Comparison of ENCODE assay signal across 11 cellular contexts in the genomic region with DNA sequence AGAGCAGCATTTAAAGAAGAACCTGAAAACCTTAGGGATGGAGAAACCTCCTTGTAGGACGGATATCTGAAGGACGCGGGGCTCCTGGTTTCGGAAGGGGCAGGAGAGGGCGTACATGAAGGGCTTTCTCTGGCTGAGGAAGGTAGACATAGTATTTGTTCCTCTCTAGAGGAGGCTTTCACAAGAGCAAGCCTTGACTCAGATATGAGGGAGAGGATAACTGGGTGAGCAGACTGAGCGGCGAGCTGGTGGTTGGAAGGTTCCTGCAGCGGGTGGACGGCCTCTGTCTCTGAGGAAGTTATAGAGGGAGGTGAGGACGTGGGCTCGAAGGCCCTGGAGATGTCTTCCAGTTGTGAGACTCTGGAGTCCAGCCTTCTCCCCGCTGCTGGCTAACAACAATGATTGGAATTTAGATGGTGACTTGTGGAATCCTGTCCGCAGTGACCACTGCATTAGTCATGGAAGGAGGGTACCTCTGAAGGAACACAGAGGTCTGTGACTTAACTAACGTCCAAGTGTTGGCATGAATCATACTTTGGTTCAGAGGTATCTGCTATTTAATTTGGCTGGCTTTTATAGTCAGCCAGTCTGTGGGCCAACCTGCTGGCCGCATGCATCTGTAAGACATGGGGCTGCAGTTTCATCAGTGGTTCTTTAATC.
DNase-seq lines count a peak whose midpoint lies in the region; ATAC-seq, FAIRE-seq and TF ChIP-seq lines count a peak whose summit lies in the region.
"Had no signal": no experiment of that assay in that cellular context is flagged by ENCODE, and none has a peak within 500 bp of the region (broad histone marks: within the 10 kb centered on the region; RNA-seq: fewer than 3 reads in every experiment).

No MANE protein-coding gene starts in this region.

- peak overlapping the region; percentile 22 for H2BK5ac ChIP-seq in trophoblast cell (ENCODE audit: low read depth, low read length, poor library complexity)

- H3K9me3 Mint-ChIP-seq in activated T-cell treated with anti-CD3 and anti-CD28 coated beads, Interleukin-2, amount 50 U/mL, for 4 hours: no peaks in the 10 kb centered on the region
- H3K9me3 Mint-ChIP-seq: naive B cell had no signal

- H3K27me3 Mint-ChIP-seq in activated T-cell treated with anti-CD3 and anti-CD28 coated beads, Interleukin-2, amount 50 U/mL, for 4 hours (ENCODE audit: low read depth): peaks cover 13% of the 10 kb centered on the region

- H3K4me3 ChIP-seq in Panc1 (ENCODE audit: low read depth in 2 of 2, low read length in 2 of 2): peak overlapping the region; percentile 1 to 19; a peak in 2 of 4 replicates
- no peak overlapping the region for H3K4me3 ChIP-seq in endothelial cell of umbilical vein (replicated peaks in 1 of 3; ENCODE audit: insufficient read depth in 1 of 3, low read depth in 1 of 3, low read length in 3 of 3)
- no peak overlapping the region for H3K4me3 ChIP-seq in trophoblast cell (ENCODE audit: low read depth, low read length)

- H3K79me2 ChIP-seq in endothelial cell of umbilical vein (ENCODE audit: control insufficient read depth, insufficient read depth, low read length) (peaks cover 56% of the 10 kb centered on the region), trophoblast cell (ENCODE audit: control insufficient read depth, insufficient read depth, low read length, poor library complexity) (no peaks in the 10 kb centered on the region)

- no peak overlapping the region for H3K4ac ChIP-seq in trophoblast cell (ENCODE audit: low read depth, low read length)

- in situ Hi-C loops in Panc1 (cut with HindIII; ENCODE audit: low pct_unique_long_range_greater_than_20kb, low sequenced_read_pairs): no loop called here

- H3K4me2 ChIP-seq in endothelial cell of umbilical vein (ENCODE audit: insufficient read depth, low read length) (peak overlapping the region; percentile 46), trophoblast cell (ENCODE audit: low read length) (no peak overlapping the region)

- H3K4me1 Mint-ChIP-seq in activated T-cell treated with anti-CD3 and anti-CD28 coated beads, Interleukin-2, amount 50 U/mL, for 4 hours (ENCODE audit: low read depth): no peaks in the 10 kb centered on the region
- H3K4me1 Mint-ChIP-seq: naive B cell had no signal

- H2BK12ac ChIP-seq in trophoblast cell (ENCODE audit: low read length): peak overlapping the region; percentile 69

- BruUV-seq in Panc1 (replicated peaks; lab: Mats Ljungman, UMichigan) (no TSS peak), endothelial cell of umbilical vein (replicated peaks; lab: Mats Ljungman, UMichigan) (TSS peak; percentile 93)

- no peak overlapping the region for H4K12ac ChIP-seq in trophoblast cell (ENCODE audit: low read depth, low read length)

- peak overlapping the region; percentile 26 for H4K8ac ChIP-seq in trophoblast cell (ENCODE audit: low read depth, low read length)

- H3K4me1 ChIP-seq in Panc1 (ENCODE audit: control insufficient read depth, insufficient read depth, low read length) (peaks cover 92% of the 10 kb centered on the region), endothelial cell of umbilical vein (ENCODE audit: control insufficient read depth, extremely low read depth, insufficient read depth, low read length) (peaks cover 39% of the 10 kb centered on the region), trophoblast cell (ENCODE audit: control insufficient read depth in 1 of 2, insufficient read depth in 2 of 2, low read length in 2 of 2) (peaks cover 23 to 25% of the 10 kb centered on the region in 2 experiments)

- H4K20me1 ChIP-seq in endothelial cell of umbilical vein (replicated peaks; ENCODE audit: control insufficient read depth, extremely low read depth, insufficient read depth, low read length): no peaks in the 10 kb centered on the region

- H3K27me3 ChIP-seq in Panc1 (ENCODE audit: control insufficient read depth, insufficient read depth, low read length) (no peaks in the 10 kb centered on the region), endothelial cell of umbilical vein (ENCODE audit: control insufficient read depth in 2 of 2, insufficient read depth in 2 of 2, low read length in 2 of 2) (no peaks in the 10 kb centered on the region), trophoblast cell (ENCODE audit: insufficient read depth, low read length) (no peaks in the 10 kb centered on the region)

- CTCF ChIA-PET in Panc1 (lab: Charles Lee): no interaction called here
- CTCF ChIA-PET in endothelial cell of umbilical vein (lab: Charles Lee): interaction anchor here (0.9 to 2.9 kb wide), 18 partner anchors 10 to 86 kb away, joined by 3 to 14 read pairs (median 4); a partner anchor contains a TSS

- H3K27ac ChIP-seq in Panc1 (ENCODE audit: low read length): peak overlapping the region; percentile 98
- peak overlapping the region; percentile 86 for H3K27ac ChIP-seq in endothelial cell of umbilical vein (ENCODE audit: insufficient read depth, low read depth, low read length)
- peak overlapping the region; percentile 58 for H3K27ac ChIP-seq in trophoblast cell (ENCODE audit: low read depth, low read length)

- peak; percentile 56 for DNase-seq in ELF-1 (ENCODE audit: low read depth, low spot score)
- peak; percentile 98 for DNase-seq in Panc1 (ENCODE audit: low read depth, low spot score)
- peak; percentile 93 for DNase-seq in endothelial cell of umbilical vein (ENCODE audit: low read depth, low spot score)
- peak; percentile 88 to 95 for DNase-seq in trophoblast cell
- no peak for DNase-seq in activated T-cell treated with anti-CD3 and anti-CD28 coated beads, Interleukin-2, amount 50 U/mL, for 4 hours
- DNase-seq: naive B cell, NCI-H2107, T-helper 1 cell had no signal

- H3K9me1 ChIP-seq in endothelial cell of umbilical vein (replicated peaks; ENCODE audit: control insufficient read depth, extremely low read depth, insufficient read depth, low read length): no peaks in the 10 kb centered on the region

- no peak overlapping the region for H3K4me3 Mint-ChIP-seq in activated T-cell treated with anti-CD3 and anti-CD28 coated beads, Interleukin-2, amount 50 U/mL, for 4 hours
- H3K4me3 Mint-ChIP-seq: naive B cell had no signal

- peak overlapping the region; percentile 53 for H2BK120ac ChIP-seq in trophoblast cell (ENCODE audit: insufficient read depth, low read length, poor library complexity)

- peaks cover 16% of the 10 kb centered on the region for H3K79me1 ChIP-seq in trophoblast cell (ENCODE audit: low read length)

- peak; percentile 76 for TF ChIP-seq POLR2A in endothelial cell of umbilical vein (IDR thresholded peaks at IDR 0.05; ENCODE audit: low read depth, low read length)

- dilution Hi-C loops in endothelial cell of umbilical vein (cut with MboI; ENCODE audit: extremely low pct_ligation_motif_present, low sequenced_read_pairs): no loop called here

- H3K18ac ChIP-seq in trophoblast cell (ENCODE audit: low read length): peak overlapping the region; percentile 64

- FAIRE-seq in endothelial cell of umbilical vein (lab: Jason Lieb, UNC): peak; percentile 95

- TF ChIP-seq CTCF in Panc1 (IDR thresholded peaks at IDR 0.05) (no peak; the same call in 1 of the 2 replicates), endothelial cell of umbilical vein (IDR thresholded peaks at IDR 0.05; ENCODE audit: extremely low read depth in 1 of 2, insufficient read depth in 1 of 2, low read depth in 1 of 2, low read length in 2 of 2) (peak in 1 of 2 donors; percentile 33)

- no peak overlapping the region for H3K23ac ChIP-seq in trophoblast cell (ENCODE audit: low read length)

- peak overlapping the region; percentile 55 for H2AK5ac ChIP-seq in trophoblast cell (ENCODE audit: low read length)

- no peaks in the 10 kb centered on the region for H3K36me3 Mint-ChIP-seq in activated T-cell treated with anti-CD3 and anti-CD28 coated beads, Interleukin-2, amount 50 U/mL, for 4 hours (ENCODE audit: insufficient read depth)
- H3K36me3 Mint-ChIP-seq: naive B cell had no signal

- H3K9me3 ChIP-seq in Panc1 (ENCODE audit: control insufficient read depth, insufficient read depth, low read depth, low read length) (no peaks in the 10 kb centered on the region), endothelial cell of umbilical vein (replicated peaks; ENCODE audit: control insufficient read depth, insufficient read depth, low read length) (no peaks in the 10 kb centered on the region), trophoblast cell (ENCODE audit: insufficient read depth, low read depth, low read length) (no peaks in the 10 kb centered on the region)

- POLR2A ChIA-PET in Panc1 (lab: Charles Lee) (interaction anchor here (0.6 to 1.1 kb wide), 3 partner anchors 53 to 77 kb away, joined by 3 to 5 read pairs (median 4); no protein-coding TSS in a partner anchor), endothelial cell of umbilical vein (lab: Charles Lee) (no interaction called here)

- intact Hi-C loops in Panc1 (cut with micrococcal nuclease; ENCODE audit: unreplicated experiment): loop anchor here (10.0 kb wide), 1 partner anchor 143 kb away; no protein-coding TSS in a partner anchor
- intact Hi-C loops in endothelial cell of umbilical vein (cut with micrococcal nuclease): loop anchor here (1.0 to 2.0 kb wide), 7 partner anchors 24 to 144 kb away; a partner anchor contains a TSS

- no peak overlapping the region for H2AFZ ChIP-seq in endothelial cell of umbilical vein (ENCODE audit: low read depth, low read length)
- no peak overlapping the region for H2AFZ ChIP-seq in trophoblast cell (ENCODE audit: insufficient read depth, low read length, poor library complexity)

- peak overlapping the region; percentile 69 for H3K14ac ChIP-seq in trophoblast cell (ENCODE audit: low read length)

- H3K36me3 ChIP-seq in Panc1 (ENCODE audit: control insufficient read depth, insufficient read depth, low read length) (peaks cover 8% of the 10 kb centered on the region; the same call in 1 of the 2 replicates), endothelial cell of umbilical vein (ENCODE audit: control insufficient read depth in 2 of 2, extremely low read depth in 1 of 2, insufficient read depth in 2 of 2, low read length in 2 of 2) (peaks cover under 1 to 5% of the 10 kb centered on the region in 2 experiments), trophoblast cell (ENCODE audit: control insufficient read depth in 1 of 2, insufficient read depth in 2 of 2, low read length in 2 of 2) (peaks cover 2% of the 10 kb centered on the region in 2 experiments)

- WGBS in trophoblast cell (ENCODE audit: extremely low coverage, insufficient coverage, insufficient read length): no CpG with 5 or more reads among the region's 15 CpGs

- ATAC-seq in Panc1 (peak; percentile 91), GM18517 (IDR thresholded peaks at IDR 0.05; ENCODE audit: unreplicated experiment) (no peak), GM19035 (IDR thresholded peaks at IDR 0.05; ENCODE audit: unreplicated experiment) (no peak), GM21576 (IDR thresholded peaks at IDR 0.05; ENCODE audit: unreplicated experiment) (no peak)
- ATAC-seq in activated T-cell treated with anti-CD3 and anti-CD28 coated beads, Interleukin-2, amount 50 U/mL, for 4 hours: no peak

- peak overlapping the region; percentile 49 for H3K9ac ChIP-seq in endothelial cell of umbilical vein (replicated peaks; ENCODE audit: extremely low read depth, insufficient read depth, low read length)
- no peak overlapping the region for H3K9ac ChIP-seq in trophoblast cell (ENCODE audit: low read length)

- peak overlapping the region; percentile 75 for H4K91ac ChIP-seq in trophoblast cell (ENCODE audit: low read depth, low read length)

TF ChIP-seq in endothelial cell of umbilical vein, 7 proteins besides CTCF, POLR2A, EP300 and RAD21 (continues in another document):
- peak; percentile 94 for TF ChIP-seq JUN (IDR thresholded peaks at IDR 0.05; ENCODE audit: borderline replicate concordance, insufficient read depth, insufficient read length, low read depth)

Comparison
In these comparisons a context has a peak if more than half of its experiments do, and no peak if none do; other contexts are left out.
1. H3K4me3 ChIP-seq: peak in Panc1 (2 of 2); none in endothelial cell of umbilical vein (0 of 3) and trophoblast cell (single experiment).
2. Peak in every context shown above with its lines, with median percentiles within 50 percentile points of each other: H3K27ac ChIP-seq.